26 cellular contexts compared by ENCODE assay signal in the genomic region with DNA sequence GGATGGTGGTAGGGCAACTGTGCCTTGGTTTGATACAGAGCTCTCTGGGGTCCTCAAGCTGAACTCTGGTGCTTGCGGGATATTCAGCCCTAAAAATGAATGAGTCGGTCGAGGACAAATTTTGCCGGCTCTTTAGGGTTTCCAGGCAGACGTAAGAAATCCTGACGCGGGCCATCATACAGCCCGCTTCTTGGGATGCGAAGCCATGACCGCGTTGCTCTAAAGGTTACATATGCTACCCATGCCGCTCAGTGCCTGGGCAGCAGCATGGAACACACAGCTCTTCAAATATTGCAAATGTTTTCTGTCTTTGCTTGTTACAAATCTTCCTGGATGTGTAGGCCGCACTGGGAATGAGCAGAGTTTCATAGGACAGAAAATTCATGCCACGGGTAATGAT.
"Had no signal": no experiment of that assay in that cellular context is flagged by ENCODE, and none has a peak within 500 bp of the region (broad histone marks: within the 10 kb centered on the region; RNA-seq: fewer than 3 reads in every experiment).

No MANE protein-coding gene starts in this region.

- H3K9me3 ChIP-seq: breast epithelium, left ventricle myocardium inferior, mucosa of descending colon, right atrium auricular region, thoracic aorta, vagina had no signal

- H3K36me3 ChIP-seq: breast epithelium, left ventricle myocardium inferior, neural progenitor cell, right atrium auricular region, thoracic aorta, vagina had no signal

- H3K4me3 Mint-ChIP-seq: activated naive CD4-positive, alpha-beta T cell treated with anti-CD3 and anti-CD28 coated beads, Interleukin-2, amount 10 ng/mL, durations not matched to agents 7 days and 5 days; activated naive CD8-positive, alpha-beta T cell treated with anti-CD3 and anti-CD28 coated beads, Interleukin-2, amount 10 ng/mL, durations not matched to agents 7 days and 5 days; central memory CD8-positive, alpha-beta T cell; neural progenitor cell; T-helper 1 cell treated with Interleukin-12 subunit alpha and Interleukin-12 subunit beta and Interleukin-4 antibody, amounts not matched to agents 30 μg/mL and 1 μg/mL, for 36 hours; type B pancreatic cell had no signal

- H3K27ac Mint-ChIP-seq: activated naive CD4-positive, alpha-beta T cell treated with anti-CD3 and anti-CD28 coated beads, Interleukin-2, amount 10 ng/mL, durations not matched to agents 7 days and 5 days; activated naive CD8-positive, alpha-beta T cell treated with anti-CD3 and anti-CD28 coated beads, Interleukin-2, amount 10 ng/mL, durations not matched to agents 7 days and 5 days; neural progenitor cell; T-helper 1 cell treated with Interleukin-12 subunit alpha and Interleukin-12 subunit beta and Interleukin-4 antibody, amounts not matched to agents 30 μg/mL and 1 μg/mL, for 36 hours; type B pancreatic cell had no signal

- ATAC-seq: mucosa of descending colon; stimulated activated naive CD8-positive, alpha-beta T cell treated with anti-CD3 and anti-CD28 coated beads, Interleukin-15, Interleukin-2, amounts not matched to agents 100 U/mL and 50 U/mL, for 24 hours had no signal

- H3K9me3 Mint-ChIP-seq: activated naive CD4-positive, alpha-beta T cell treated with anti-CD3 and anti-CD28 coated beads, Interleukin-2, amount 10 ng/mL, durations not matched to agents 7 days and 5 days; activated naive CD8-positive, alpha-beta T cell treated with anti-CD3 and anti-CD28 coated beads, Interleukin-2, amount 10 ng/mL, durations not matched to agents 7 days and 5 days; central memory CD8-positive, alpha-beta T cell; T-helper 1 cell treated with Interleukin-12 subunit alpha and Interleukin-12 subunit beta and Interleukin-4 antibody, amounts not matched to agents 30 μg/mL and 1 μg/mL, for 36 hours had no signal

- H3K4me1 Mint-ChIP-seq: neural progenitor cell had no signal

- H3K27ac ChIP-seq: breast epithelium, left ventricle myocardium inferior, parathyroid adenoma, right atrium auricular region, thoracic aorta, vagina, VCaP had no signal

- H3K4me3 ChIP-seq: breast epithelium, left ventricle myocardium inferior, lung, mucosa of descending colon, neural progenitor cell, right atrium auricular region, thoracic aorta, vagina had no signal

- H3K27me3 Mint-ChIP-seq: activated naive CD4-positive, alpha-beta T cell treated with anti-CD3 and anti-CD28 coated beads, Interleukin-2, amount 10 ng/mL, durations not matched to agents 7 days and 5 days; activated naive CD8-positive, alpha-beta T cell treated with anti-CD3 and anti-CD28 coated beads, Interleukin-2, amount 10 ng/mL, durations not matched to agents 7 days and 5 days; central memory CD8-positive, alpha-beta T cell; type B pancreatic cell had no signal

- H3K4me1 ChIP-seq: breast epithelium, left ventricle myocardium inferior, parathyroid adenoma had no signal

- H3K27me3 ChIP-seq: breast epithelium, neural progenitor cell, right atrium auricular region, vagina had no signal

- DNase-seq: activated CD4-positive, alpha-beta T cell treated with anti-CD3 and anti-CD28 coated beads for 4 hours; activated CD4-positive, alpha-beta T cell treated with anti-CD3 and anti-CD28 coated beads, Interleukin-2, amount 50 U/mL, for 48 hours; activated CD8-positive, alpha-beta memory T cell treated with anti-CD3 and anti-CD28 coated beads for 24 hours; activated gamma-delta T cell; activated naive CD4-positive, alpha-beta T cell treated with anti-CD3 and anti-CD28 coated beads, Interleukin-2, amount 10 ng/mL, durations not matched to agents 7 days and 5 days; activated naive CD8-positive, alpha-beta T cell treated with anti-CD3 and anti-CD28 coated beads, Interleukin-2, amount 10 ng/mL, durations not matched to agents 7 days and 5 days; effector CD8-positive, alpha-beta T cell; left ventricle myocardium inferior; mesendoderm; mucosa of descending colon; occipital lobe; stimulated activated CD4-positive, alpha-beta T cell treated with anti-CD3 and anti-CD28 coated beads, Interleukin-4, amount 100 ng/mL, for 1 hour; stimulated activated naive CD8-positive, alpha-beta T cell treated with anti-CD3 and anti-CD28 coated beads, Interleukin-15, Interleukin-2, amounts not matched to agents 100 U/mL and 50 U/mL, for 24 hours; SW 1271; T-helper 9 cell had no signal
